In the genomic region with DNA sequence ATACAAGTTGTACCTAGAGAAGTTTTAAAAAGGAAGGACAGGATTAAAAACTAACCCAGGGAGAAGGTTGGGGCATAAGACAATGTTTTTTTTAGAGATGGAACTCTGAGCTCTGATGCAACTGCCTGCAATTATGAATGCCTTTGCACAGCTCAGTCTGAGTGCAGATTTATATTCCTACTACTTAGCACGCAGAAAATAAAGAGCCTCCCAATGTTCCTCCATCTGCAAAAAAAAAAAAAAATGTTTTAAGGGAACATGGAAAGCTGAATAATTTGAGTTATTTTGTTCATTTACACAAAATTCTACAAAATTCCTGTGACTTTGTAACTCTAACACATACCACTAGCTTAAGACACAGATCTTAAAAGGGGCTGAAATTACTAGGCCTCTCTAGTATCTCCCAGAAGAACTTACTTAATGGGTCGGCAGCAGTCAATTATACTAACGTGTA, we compare ENCODE assay signal across 11 cellular contexts. TPM values are rescaled to one million over a fixed set of nuclear protein-coding genes. Genes with fewer than 3 reads are reported as not detected.
A peak's percentile ranks its signal among the peaks of the same experiment; 100 is the strongest.
DNase-seq lines count a peak whose midpoint lies in the region; ATAC-seq, FAIRE-seq and TF ChIP-seq lines count a peak whose summit lies in the region.
"Had no signal": no experiment of that assay in that cellular context is flagged by ENCODE, and none has a peak within 500 bp of the region (broad histone marks: within the 10 kb centered on the region; RNA-seq: fewer than 3 reads in every experiment).

No MANE protein-coding gene starts in this region.

- H3K27ac Mint-ChIP-seq in CD4-positive, CD25-positive, alpha-beta regulatory T cell, result peak overlapping the region in 2 of 3 donors; percentile 68 to 80
- H3K27ac Mint-ChIP-seq: activated naive CD8-positive, alpha-beta T cell treated with anti-CD3 and anti-CD28 coated beads, Interleukin-2, amount 10 ng/mL, durations not matched to agents 7 days and 5 days had no signal

- no peak for DNase-seq in CD4-positive, CD25-positive, alpha-beta regulatory T cell
- peak; percentile 91 for DNase-seq in NCI-H460 (ENCODE audit: extremely low read depth, low read depth)
- DNase-seq in dorsolateral prefrontal cortex, result no peak
- DNase-seq in pancreas, result no peak
- DNase-seq in activated CD8-positive, alpha-beta memory T cell treated with anti-CD3 and anti-CD28 coated beads, Interleukin-2, amount 50 U/mL, for 48 hours, result no peak
- DNase-seq: activated naive CD8-positive, alpha-beta T cell treated with anti-CD3 and anti-CD28 coated beads, Interleukin-2, amount 10 ng/mL, durations not matched to agents 7 days and 5 days; NCI-H187 treated with DMSO at 0.1 percent for 48 hours; T1000 had no signal

- peaks cover 16 to 47% (median 31%) of the 10 kb centered on the region in 4 donors for H3K4me1 Mint-ChIP-seq in CD4-positive, CD25-positive, alpha-beta regulatory T cell

- no peak for FAIRE-seq in pancreas (lab: Jason Lieb, UNC)

- no peaks in the 10 kb centered on the region for H3K27me3 ChIP-seq in CD4-positive, CD25-positive, alpha-beta regulatory T cell (ENCODE audit: control insufficient read depth, insufficient read depth, low read length)
- H3K27me3 ChIP-seq in dorsolateral prefrontal cortex, result no peaks in the 10 kb centered on the region
- H3K27me3 ChIP-seq in pancreas, result no peaks in the 10 kb centered on the region

- H3K9me3 Mint-ChIP-seq in CD4-positive, CD25-positive, alpha-beta regulatory T cell, result no peaks in the 10 kb centered on the region
- H3K9me3 Mint-ChIP-seq: activated naive CD8-positive, alpha-beta T cell treated with anti-CD3 and anti-CD28 coated beads, Interleukin-2, amount 10 ng/mL, durations not matched to agents 7 days and 5 days had no signal

- peak overlapping the region; percentile 26 for H3K27ac ChIP-seq in CD4-positive, CD25-positive, alpha-beta regulatory T cell (ENCODE audit: insufficient read depth, low read length, poor library complexity, severe bottlenecking)
- H3K27ac ChIP-seq in dorsolateral prefrontal cortex (peak overlapping the region in 48 of 59 donors; percentile 5 to 87 (median 52)), pancreas (peak overlapping the region in 1 of 4 donors; percentile 14)

- peaks cover 3% of the 10 kb centered on the region for H3K4me1 ChIP-seq in CD4-positive, CD25-positive, alpha-beta regulatory T cell (ENCODE audit: control insufficient read depth, insufficient read depth, low read length, poor library complexity, severe bottlenecking)
- H3K4me1 ChIP-seq in pancreas, result peaks cover 13 to 18% (median 17%) of the 10 kb centered on the region in 3 donors

- ATAC-seq in CD4-positive, CD25-positive, alpha-beta regulatory T cell (ENCODE audit: low read depth in 2 of 2), result no peak
- ATAC-seq in pancreas (peak in 3 of 4 donors; percentile 39 to 51 (median 45)), HG03139 (IDR thresholded peaks at IDR 0.05; ENCODE audit: unreplicated experiment) (no peak), HG03280 (IDR thresholded peaks at IDR 0.05; ENCODE audit: unreplicated experiment) (no peak), HG02840 (IDR thresholded peaks at IDR 0.05; ENCODE audit: low FRiP score, unreplicated experiment) (no peak)

- TF ChIP-seq CTCF in dorsolateral prefrontal cortex (IDR thresholded peaks at IDR 0.05 in 54 of 56, conservative IDR thresholded peaks at IDR 0.05 in 2 of 56; ENCODE audit: low read depth in 1 of 56, partially characterized antibody in 56 of 56) (no peak), pancreas (IDR thresholded peaks at IDR 0.05) (no peak)

- H3K9me3 ChIP-seq in CD4-positive, CD25-positive, alpha-beta regulatory T cell (ENCODE audit: control insufficient read depth in 2 of 2, low read length in 2 of 2), result no peaks in the 10 kb centered on the region
- no peaks in the 10 kb centered on the region for H3K9me3 ChIP-seq in pancreas

- no peaks in the 10 kb centered on the region for H3K27me3 Mint-ChIP-seq in CD4-positive, CD25-positive, alpha-beta regulatory T cell
- H3K27me3 Mint-ChIP-seq: activated naive CD8-positive, alpha-beta T cell treated with anti-CD3 and anti-CD28 coated beads, Interleukin-2, amount 10 ng/mL, durations not matched to agents 7 days and 5 days had no signal

- 56 to 66% methylated on average over 3 of the region's 3 CpGs for WGBS in pancreas, 2 donors

- H3K4me3 ChIP-seq in CD4-positive, CD25-positive, alpha-beta regulatory T cell (ENCODE audit: low read depth, low read length), result no peak overlapping the region
- H3K4me3 ChIP-seq in dorsolateral prefrontal cortex, result no peak overlapping the region
- H3K4me3 ChIP-seq in pancreas, result no peak overlapping the region

- H3K36me3 Mint-ChIP-seq in CD4-positive, CD25-positive, alpha-beta regulatory T cell, result peaks cover 15% of the 10 kb centered on the region

- intact Hi-C loops in dorsolateral prefrontal cortex (cut with DNase I), result no loop called here
- intact Hi-C loops in pancreas (cut with DNase I), result no loop called here

- peaks cover 3% of the 10 kb centered on the region for H3K36me3 ChIP-seq in CD4-positive, CD25-positive, alpha-beta regulatory T cell (ENCODE audit: control insufficient read depth, insufficient read depth, low read length)
- H3K36me3 ChIP-seq in pancreas, result no peaks in the 10 kb centered on the region

- H3K4me3 Mint-ChIP-seq in CD4-positive, CD25-positive, alpha-beta regulatory T cell, result peak overlapping the region in 1 of 4 donors; percentile 37
- H3K4me3 Mint-ChIP-seq: activated naive CD8-positive, alpha-beta T cell treated with anti-CD3 and anti-CD28 coated beads, Interleukin-2, amount 10 ng/mL, durations not matched to agents 7 days and 5 days had no signal

RNA-seq across cellular contexts. Expression of gene CLIP1, which starts 15.7 kb away (rescaled TPM):
- total RNA-seq in CD4-positive, CD25-positive, alpha-beta regulatory T cell, result 99.8 TPM
- 10 to 100 TPM; 17.1 to 19.2 (median 18.3) TPM for polyA plus RNA-seq in CD4-positive, CD25-positive, alpha-beta regulatory T cell
- 106 and 120 TPM in 2 replicates for total RNA-seq in NCI-H460 (2014; rRNA removed; shearing (Covaris generic))
- 82.6 and 118 TPM in 2 replicates for polyA plus RNA-seq in NCI-H460 (2014; cell fraction: nucleus; rRNA removed)
- total RNA-seq in dorsolateral prefrontal cortex, result 100 to 1,000 TPM in 119 of 120 experiments, 10 to 100 TPM in 1; 83.6 to 189 (median 139) TPM
- 10 to 100 TPM; 29.6 to 43.9 (median 35.3) TPM for total RNA-seq in pancreas
- polyA plus RNA-seq in pancreas, result 10 to 100 TPM; 17.1 to 19.8 TPM

Comparison
In these comparisons a context has a peak if more than half of its experiments do, and no peak if none do; other contexts are left out.
1. ATAC-seq: peak in pancreas (3 of 4); none in CD4-positive, CD25-positive, alpha-beta regulatory T cell (0 of 2), HG03139 (single experiment), HG03280 (single experiment) and HG02840 (single experiment).